ENCODE assay signal across 8 cellular contexts in the genomic region with DNA sequence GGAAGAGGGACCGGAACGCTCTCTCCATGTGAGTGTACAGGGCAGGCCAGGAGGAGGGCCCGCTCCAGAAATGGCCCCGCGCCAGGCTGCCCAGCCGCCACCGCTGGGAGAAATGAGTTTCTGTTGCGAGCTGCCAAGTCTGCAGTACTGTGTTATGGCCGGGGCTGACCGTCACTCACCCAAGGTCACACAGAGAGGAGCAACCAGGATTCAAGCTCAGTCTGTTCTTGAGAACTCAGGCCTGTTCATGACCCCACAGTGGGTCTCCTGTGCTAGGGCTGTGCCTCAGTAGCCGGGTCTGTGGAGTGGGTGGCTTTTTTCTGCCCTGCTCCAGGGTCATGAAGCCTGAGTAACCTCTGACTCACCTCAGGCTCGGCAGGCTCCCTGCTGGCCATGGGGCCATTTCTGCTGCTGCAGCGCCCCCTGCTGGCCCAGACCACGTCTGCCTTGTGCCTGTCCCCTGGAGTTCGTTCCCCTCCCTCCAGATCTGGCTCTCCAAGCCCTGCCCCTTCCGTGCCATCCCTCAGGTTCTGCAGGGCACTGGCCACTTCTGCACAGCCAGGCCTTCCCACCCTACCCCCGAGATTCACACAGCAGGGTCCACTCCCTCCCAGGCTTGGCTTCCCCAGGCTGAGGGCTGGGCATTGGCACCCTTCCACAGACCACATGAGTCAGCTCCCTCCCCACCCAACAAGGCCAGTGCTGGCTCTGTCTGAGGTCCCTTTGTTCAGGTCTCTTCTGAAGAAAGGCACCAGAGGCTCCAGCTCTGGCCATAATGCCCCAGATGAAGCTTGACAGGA. TPM values are rescaled to one million over a fixed set of nuclear protein-coding genes. Genes with fewer than 3 reads are reported as not detected.
DNase-seq lines count a peak whose midpoint lies in the region; ATAC-seq lines count a peak whose summit lies in the region.

No MANE protein-coding gene starts in this region.

- intact Hi-C loops in sciatic nerve (cut with DNase I) = no loop called here

- peak; percentile 59 for DNase-seq in NCI-H1436 (lab: John Stamatoyannopoulos, UW)
- DNase-seq in NCI-H1436 treated with DMSO at 0.1 percent for 48 hours (lab: John Stamatoyannopoulos, UW) = no peak
- peak; percentile 75 for DNase-seq in NAMALWA (ENCODE audit: low spot score)
- DNase-seq in T-helper 22 cell (ENCODE audit: low read depth) = peak; percentile 17
- DNase-seq in anterior cingulate cortex (lab: John Stamatoyannopoulos, UW) = peak in 53 of 58 donors; percentile 8 to 95 (median 68)
- peak; percentile 92 for DNase-seq in hepatic stellate cell (ENCODE audit: low spot score)
- peak; percentile 93 for DNase-seq in sciatic nerve (ENCODE audit: low spot score)

- ATAC-seq in sciatic nerve (peak; percentile 93), HG02970 (IDR thresholded peaks at IDR 0.05; ENCODE audit: low FRiP score, unreplicated experiment) (no peak)

RNA-seq across cellular contexts. Expression of gene EDN2, which starts 51.8 kb away (rescaled TPM):
- total RNA-seq in sciatic nerve = not detected
